23 cellular contexts compared by ENCODE assay signal in the genomic region with DNA sequence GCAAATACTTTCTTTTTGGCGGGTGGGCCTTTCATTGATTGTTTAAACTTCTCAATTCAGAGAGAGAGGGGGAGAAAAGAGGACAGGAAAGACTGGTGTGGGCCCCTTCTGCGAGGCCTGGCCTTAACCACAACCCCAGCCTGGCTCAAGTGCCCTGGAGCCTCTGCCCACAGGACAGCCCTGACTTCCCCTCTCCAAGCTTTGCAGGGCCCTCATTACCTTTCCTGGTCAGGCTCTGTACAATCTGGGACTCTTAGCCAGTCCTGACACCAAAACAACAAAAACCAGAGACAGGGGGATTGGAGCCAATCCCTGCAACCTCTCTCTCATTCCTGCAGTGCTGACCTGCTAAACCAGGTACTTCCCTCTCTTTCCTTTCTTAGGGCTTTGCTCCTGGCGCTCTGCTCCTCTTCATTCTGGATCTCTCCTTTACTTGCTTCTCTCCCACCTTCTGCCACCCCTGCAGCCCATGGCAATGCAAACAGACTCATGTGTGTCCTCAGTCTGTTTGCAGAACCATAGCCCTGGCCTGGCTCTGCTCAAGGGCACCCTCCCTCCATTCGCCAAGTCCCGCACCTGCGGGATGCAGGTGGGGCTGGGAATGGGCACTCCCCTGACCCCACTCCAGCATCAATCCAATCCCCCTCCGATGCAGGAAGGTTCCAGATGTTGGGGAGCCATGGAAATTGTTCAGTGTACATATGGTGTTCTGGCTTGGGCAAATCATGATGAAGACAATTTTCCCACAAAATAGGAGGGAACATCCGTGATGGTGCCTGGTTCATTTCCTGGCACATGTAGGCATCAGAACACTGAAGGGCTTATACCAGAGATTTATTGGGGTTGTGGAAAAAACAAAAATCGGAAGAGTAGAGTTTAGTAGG. TPM values are rescaled to one million over a fixed set of nuclear protein-coding genes. Genes with fewer than 3 reads are reported as not detected.
"Had no signal": no experiment of that assay in that cellular context is flagged by ENCODE, and none has a peak within 500 bp of the region (broad histone marks: within the 10 kb centered on the region; RNA-seq: fewer than 3 reads in every experiment).

No MANE protein-coding gene starts in this region.

- H3K36me3 ChIP-seq: adrenal gland, ascending aorta, brain microvascular endothelial cell, left lung, neural progenitor cell, prostate gland, thyroid gland had no signal

- H3K4me2 ChIP-seq: neural progenitor cell had no signal

- H3K4me3 ChIP-seq: adrenal gland, ascending aorta, left lung, lung, neural progenitor cell, prostate gland, thyroid gland had no signal

- H3K27ac ChIP-seq: adrenal gland, ascending aorta, brain microvascular endothelial cell, left lung, neural progenitor cell, prostate gland, thyroid gland had no signal

- H3K9me3 Mint-ChIP-seq: activated naive CD4-positive, alpha-beta T cell treated with anti-CD3 and anti-CD28 coated beads, Interleukin-2, amount 50 U/mL, for 24 hours; immature natural killer cell had no signal

- H3K27me3 ChIP-seq: adrenal gland, ascending aorta, brain microvascular endothelial cell, left lung, neural progenitor cell, thyroid gland had no signal

- H3K27ac Mint-ChIP-seq: activated CD4-positive, alpha-beta T cell treated with anti-CD3 and anti-CD28 coated beads for 36 hours; activated naive CD4-positive, alpha-beta T cell treated with anti-CD3 and anti-CD28 coated beads, Interleukin-2, amount 50 U/mL, for 24 hours; immature natural killer cell; neural progenitor cell had no signal

- H3K9me3 ChIP-seq: adrenal gland, ascending aorta, left lung, prostate gland, thyroid gland had no signal

- H3K4me1 Mint-ChIP-seq: activated CD4-positive, alpha-beta T cell treated with anti-CD3 and anti-CD28 coated beads for 36 hours; activated naive CD4-positive, alpha-beta T cell treated with anti-CD3 and anti-CD28 coated beads, Interleukin-2, amount 50 U/mL, for 24 hours; immature natural killer cell; naive thymus-derived CD4-positive, alpha-beta T cell had no signal

- ATAC-seq: activated CD4-positive, alpha-beta T cell treated with anti-CD3 and anti-CD28 coated beads for 36 hours; left lung; naive thymus-derived CD4-positive, alpha-beta T cell; stimulated activated naive CD8-positive, alpha-beta T cell treated with anti-CD3 and anti-CD28 coated beads, Interleukin-15, Interleukin-2, amounts not matched to agents 100 U/mL and 50 U/mL, for 24 hours had no signal

- DNase-seq: activated CD4-positive, alpha-beta T cell treated with anti-CD3 and anti-CD28 coated beads for 36 hours; activated CD4-positive, alpha-beta T cell treated with anti-CD3 and anti-CD28 coated beads, Interleukin-2, amount 50 U/mL, for 4 hours; activated gamma-delta T cell treated with Interleukin-2 at 50 U/mL for 16 hours; activated T-cell treated with anti-CD3 and anti-CD28 coated beads for 4 hours; brain microvascular endothelial cell; dermis blood vessel endothelial cell; effector CD8-positive, alpha-beta T cell; foreskin melanocyte; immature natural killer cell; kidney glomerular epithelial cell; left lung; naive thymus-derived CD4-positive, alpha-beta T cell; stimulated activated CD4-positive, alpha-beta T cell treated with anti-CD3 and anti-CD28 coated beads, Interleukin-4, amount 100 ng/mL, for 4 hours; stimulated activated naive CD8-positive, alpha-beta T cell treated with anti-CD3 and anti-CD28 coated beads, Interleukin-15, Interleukin-2, amounts not matched to agents 100 U/mL and 50 U/mL, for 24 hours; substantia nigra; T-helper 1 cell; thyroid gland had no signal

- H3K4me1 ChIP-seq: adrenal gland, ascending aorta, left lung, prostate gland, thyroid gland had no signal

- H3K4me3 Mint-ChIP-seq: activated CD4-positive, alpha-beta T cell treated with anti-CD3 and anti-CD28 coated beads for 36 hours; activated naive CD4-positive, alpha-beta T cell treated with anti-CD3 and anti-CD28 coated beads, Interleukin-2, amount 50 U/mL, for 24 hours; immature natural killer cell; naive thymus-derived CD4-positive, alpha-beta T cell; neural progenitor cell had no signal

- H3K36me3 Mint-ChIP-seq: activated naive CD4-positive, alpha-beta T cell treated with anti-CD3 and anti-CD28 coated beads, Interleukin-2, amount 50 U/mL, for 24 hours; immature natural killer cell; neural progenitor cell had no signal

- H3K9ac ChIP-seq: neural progenitor cell had no signal

RNA-seq across cellular contexts. Expression of gene RPP40, which starts 38.1 kb away (rescaled TPM):
- total RNA-seq: ascending aorta had no signal
